Comparison of ENCODE assay signal across 1 cellular context in genomic region chr10:30488319-30488718, GRCh38.
TF ChIP-seq lines count a peak whose summit lies in the region.

No MANE protein-coding gene starts in this region.

TF ChIP-seq in HepG2, 621 proteins besides CTCF, POLR2A, EP300 and RAD21 (continued from another document):
- TF ChIP-seq RNF219 (CRISPR knock-in tag; IDR thresholded peaks at IDR 0.05) = no peak
- TF ChIP-seq AHDC1 (CRISPR knock-in tag; IDR thresholded peaks at IDR 0.05; ENCODE audit: borderline replicate concordance) = no peak
- no peak for TF ChIP-seq CHD2 (IDR thresholded peaks at IDR 0.05; ENCODE audit: low read depth, low read length)
- no peak for TF ChIP-seq GRHL1 (CRISPR knock-in tag; conservative IDR thresholded peaks at IDR 0.05)
- no peak for TF ChIP-seq NFYB (CRISPR knock-in tag; IDR thresholded peaks at IDR 0.05)
